22 cellular contexts compared by ENCODE assay signal in genomic region chr4:111807556-111807955, GRCh38.
"Had no signal": no experiment of that assay in that cellular context is flagged by ENCODE, and none has a peak within 500 bp of the region (broad histone marks: within the 10 kb centered on the region; RNA-seq: fewer than 3 reads in every experiment).

No MANE protein-coding gene starts in this region.

- H3K9me3 ChIP-seq: SJSA1, SK-N-SH had no signal

- H3K27ac ChIP-seq: SJSA1 had no signal

- H3K4me1 ChIP-seq: SJSA1 had no signal

- DNase-seq: KBM-7, MV-4-11, NCI-H1048, NCI-H1105, NCI-H1436 treated with DMSO at 0.1 percent for 48 hours, NCI-H1694, NCI-H1930, NCI-H2081, NCI-H2107, NCI-H2171 treated with DMSO at 0.1 percent for 48 hours, NCI-H345, NCI-H446 treated with DMSO at 0.1 percent for 48 hours, NCI-H510A treated with DMSO at 0.1 percent for 48 hours, NCI-H69, NCI-H774, Right ventricle myocardium superior, RPMI8226, SIG-M5, SK-N-SH, SW 1271 had no signal

- H3K4me2 ChIP-seq: SK-N-SH had no signal

- FAIRE-seq: RCC 7860 had no signal

- H3K36me3 ChIP-seq: SJSA1 had no signal

- H3K4me3 ChIP-seq: SJSA1 had no signal

- H3K9ac ChIP-seq: SK-N-SH had no signal
